ENCODE assay signal across 1 cellular context in the genomic region with DNA sequence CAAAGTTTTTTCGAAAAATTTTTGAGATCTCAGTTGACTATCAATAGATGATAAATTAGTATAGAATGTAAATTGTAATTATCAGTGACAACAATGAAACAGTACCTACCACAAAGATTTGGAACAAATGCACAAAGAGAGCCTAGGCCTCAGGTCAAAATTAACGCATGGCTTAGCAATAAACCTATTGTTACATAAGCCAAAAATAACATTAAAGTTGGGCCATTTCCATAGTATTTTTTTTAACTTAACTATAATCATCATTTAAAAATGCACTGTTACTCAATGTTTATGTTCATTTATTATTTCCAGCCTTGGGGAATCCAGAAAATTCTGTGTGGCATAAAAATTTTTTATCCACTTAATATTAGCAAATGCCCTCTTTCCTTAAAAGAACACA.
TF ChIP-seq lines count a peak whose summit lies in the region.

No MANE protein-coding gene starts in this region.

TF ChIP-seq in HepG2, 621 proteins besides CTCF, POLR2A, EP300 and RAD21 (continued from another document):
- TF ChIP-seq, protein P1, sequence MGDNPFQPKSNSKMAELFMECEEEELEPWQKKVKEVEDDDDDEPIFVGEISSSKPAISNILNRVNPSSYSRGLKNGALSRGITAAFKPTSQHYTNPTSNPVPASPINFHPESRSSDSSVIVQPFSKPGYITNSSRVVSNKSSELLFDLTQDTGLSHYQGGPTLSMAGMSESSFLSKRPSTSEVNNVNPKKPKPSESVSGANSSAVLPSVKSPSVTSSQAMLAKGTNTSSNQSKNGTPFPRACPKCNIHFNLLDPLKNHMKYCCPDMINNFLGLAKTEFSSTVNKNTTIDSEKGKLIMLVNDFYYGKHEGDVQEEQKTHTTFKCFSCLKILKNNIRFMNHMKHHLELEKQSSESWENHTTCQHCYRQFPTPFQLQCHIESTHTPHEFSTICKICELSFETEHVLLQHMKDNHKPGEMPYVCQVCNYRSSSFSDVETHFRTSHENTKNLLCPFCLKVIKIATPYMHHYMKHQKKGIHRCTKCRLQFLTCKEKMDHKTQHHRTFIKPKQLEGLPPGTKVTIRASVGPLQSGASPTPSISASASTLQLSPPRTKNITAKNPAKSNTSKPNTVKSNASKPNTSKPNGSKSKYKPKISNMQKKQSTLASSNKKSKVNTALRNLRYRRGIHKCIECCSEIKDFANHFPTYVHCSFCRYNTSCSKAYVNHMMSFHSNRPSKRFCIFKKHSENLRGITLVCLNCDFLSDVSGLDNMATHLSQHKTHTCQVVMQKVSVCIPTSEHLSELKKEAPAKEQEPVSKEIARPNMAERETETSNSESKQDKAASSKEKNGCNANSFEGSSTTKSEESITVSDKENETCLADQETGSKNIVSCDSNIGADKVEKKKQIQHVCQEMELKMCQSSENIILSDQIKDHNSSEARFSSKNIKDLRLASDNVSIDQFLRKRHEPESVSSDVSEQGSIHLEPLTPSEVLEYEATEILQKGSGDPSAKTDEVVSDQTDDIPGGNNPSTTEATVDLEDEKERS (CRISPR knock-in tag; IDR thresholded peaks at IDR 0.05) = no peak
- TF ChIP-seq, protein P2, sequence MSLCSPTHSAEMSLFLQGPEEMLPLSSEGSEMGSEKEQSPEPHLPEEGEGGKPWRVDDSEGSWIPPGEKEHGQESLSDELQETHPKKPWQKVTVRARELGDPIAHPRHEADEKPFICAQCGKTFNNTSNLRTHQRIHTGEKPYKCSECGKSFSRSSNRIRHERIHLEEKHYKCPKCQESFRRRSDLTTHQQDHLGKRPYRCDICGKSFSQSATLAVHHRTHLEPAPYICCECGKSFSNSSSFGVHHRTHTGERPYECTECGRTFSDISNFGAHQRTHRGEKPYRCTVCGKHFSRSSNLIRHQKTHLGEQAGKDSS (CRISPR knock-in tag; IDR thresholded peaks at IDR 0.05; ENCODE audit: borderline replicate concordance, low read depth) = no peak
- TF ChIP-seq ZNF441 (CRISPR knock-in tag; IDR thresholded peaks at IDR 0.05; ENCODE audit: borderline replicate concordance) (no peak), PTBP1 (IDR thresholded peaks at IDR 0.05; ENCODE audit: low read depth, low read length, poor library complexity, severe bottlenecking) (no peak), KDM3A (CRISPR knock-in tag; IDR thresholded peaks at IDR 0.05; ENCODE audit: low read depth) (no peak), HOXD1 (CRISPR knock-in tag; IDR thresholded peaks at IDR 0.05) (no peak), HIVEP1 (CRISPR knock-in tag; IDR thresholded peaks at IDR 0.05) (no peak), ZNF530 (CRISPR knock-in tag; IDR thresholded peaks at IDR 0.05; ENCODE audit: low read depth) (no peak)
- TF ChIP-seq, protein P3, sequence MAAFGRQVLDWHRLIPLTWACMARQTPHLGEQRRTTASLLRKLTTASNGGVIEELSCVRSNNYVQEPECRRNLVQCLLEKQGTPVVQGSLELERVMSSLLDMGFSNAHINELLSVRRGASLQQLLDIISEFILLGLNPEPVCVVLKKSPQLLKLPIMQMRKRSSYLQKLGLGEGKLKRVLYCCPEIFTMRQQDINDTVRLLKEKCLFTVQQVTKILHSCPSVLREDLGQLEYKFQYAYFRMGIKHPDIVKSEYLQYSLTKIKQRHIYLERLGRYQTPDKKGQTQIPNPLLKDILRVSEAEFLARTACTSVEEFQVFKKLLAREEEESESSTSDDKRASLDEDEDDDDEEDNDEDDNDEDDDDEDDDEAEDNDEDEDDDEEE (CRISPR knock-in tag; IDR thresholded peaks at IDR 0.05) = no peak
- TF ChIP-seq, protein P4, sequence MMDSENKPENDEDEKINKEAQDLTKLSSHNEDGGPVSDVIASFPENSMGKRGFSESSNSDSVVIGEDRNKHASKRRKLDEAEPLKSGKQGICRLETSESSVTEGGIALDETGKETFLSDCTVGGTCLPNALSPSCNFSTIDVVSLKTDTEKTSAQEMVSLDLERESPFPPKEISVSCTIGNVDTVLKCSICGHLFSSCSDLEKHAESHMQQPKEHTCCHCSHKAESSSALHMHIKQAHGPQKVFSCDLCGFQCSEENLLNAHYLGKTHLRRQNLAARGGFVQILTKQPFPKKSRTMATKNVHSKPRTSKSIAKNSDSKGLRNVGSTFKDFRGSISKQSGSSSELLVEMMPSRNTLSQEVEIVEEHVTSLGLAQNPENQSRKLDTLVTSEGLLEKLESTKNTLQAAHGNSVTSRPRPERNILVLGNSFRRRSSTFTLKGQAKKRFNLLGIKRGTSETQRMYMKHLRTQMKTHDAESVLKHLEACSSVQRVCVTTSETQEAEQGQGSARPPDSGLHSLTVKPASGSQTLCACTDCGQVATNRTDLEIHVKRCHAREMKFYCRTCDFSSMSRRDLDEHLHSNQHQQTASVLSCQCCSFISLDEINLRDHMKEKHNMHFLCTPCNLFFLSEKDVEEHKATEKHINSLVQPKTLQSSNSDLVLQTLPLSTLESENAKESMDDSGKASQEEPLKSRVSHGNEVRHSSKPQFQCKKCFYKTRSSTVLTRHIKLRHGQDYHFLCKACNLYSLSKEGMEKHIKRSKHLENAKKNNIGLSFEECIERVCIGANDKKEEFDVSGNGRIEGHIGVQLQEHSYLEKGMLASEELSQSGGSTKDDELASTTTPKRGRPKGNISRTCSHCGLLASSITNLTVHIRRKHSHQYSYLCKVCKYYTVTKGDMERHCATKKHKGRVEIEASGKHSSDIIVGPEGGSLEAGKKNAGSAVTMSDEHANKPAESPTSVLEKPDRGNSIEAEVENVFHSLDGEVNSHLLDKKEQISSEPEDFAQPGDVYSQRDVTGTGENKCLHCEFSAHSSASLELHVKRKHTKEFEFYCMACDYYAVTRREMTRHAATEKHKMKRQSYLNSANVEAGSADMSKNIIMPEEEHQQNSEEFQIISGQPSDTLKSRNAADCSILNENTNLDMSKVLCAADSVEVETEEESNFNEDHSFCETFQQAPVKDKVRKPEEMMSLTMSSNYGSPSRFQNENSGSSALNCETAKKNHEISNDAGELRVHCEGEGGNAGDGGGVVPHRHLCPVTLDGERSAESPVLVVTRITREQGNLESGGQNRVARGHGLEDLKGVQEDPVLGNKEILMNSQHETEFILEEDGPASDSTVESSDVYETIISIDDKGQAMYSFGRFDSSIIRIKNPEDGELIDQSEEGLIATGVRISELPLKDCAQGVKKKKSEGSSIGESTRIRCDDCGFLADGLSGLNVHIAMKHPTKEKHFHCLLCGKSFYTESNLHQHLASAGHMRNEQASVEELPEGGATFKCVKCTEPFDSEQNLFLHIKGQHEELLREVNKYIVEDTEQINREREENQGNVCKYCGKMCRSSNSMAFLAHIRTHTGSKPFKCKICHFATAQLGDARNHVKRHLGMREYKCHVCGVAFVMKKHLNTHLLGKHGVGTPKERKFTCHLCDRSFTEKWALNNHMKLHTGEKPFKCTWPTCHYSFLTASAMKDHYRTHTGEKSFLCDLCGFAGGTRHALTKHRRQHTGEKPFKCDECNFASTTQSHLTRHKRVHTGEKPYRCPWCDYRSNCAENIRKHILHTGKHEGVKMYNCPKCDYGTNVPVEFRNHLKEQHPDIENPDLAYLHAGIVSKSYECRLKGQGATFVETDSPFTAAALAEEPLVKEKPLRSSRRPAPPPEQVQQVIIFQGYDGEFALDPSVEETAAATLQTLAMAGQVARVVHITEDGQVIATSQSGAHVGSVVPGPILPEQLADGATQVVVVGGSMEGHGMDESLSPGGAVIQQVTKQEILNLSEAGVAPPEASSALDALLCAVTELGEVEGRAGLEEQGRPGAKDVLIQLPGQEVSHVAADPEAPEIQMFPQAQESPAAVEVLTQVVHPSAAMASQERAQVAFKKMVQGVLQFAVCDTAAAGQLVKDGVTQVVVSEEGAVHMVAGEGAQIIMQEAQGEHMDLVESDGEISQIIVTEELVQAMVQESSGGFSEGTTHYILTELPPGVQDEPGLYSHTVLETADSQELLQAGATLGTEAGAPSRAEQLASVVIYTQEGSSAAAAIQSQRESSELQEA (CRISPR knock-in tag; IDR thresholded peaks at IDR 0.05; ENCODE audit: not compliant biosample characterization) = no peak
- TF ChIP-seq, protein P5, sequence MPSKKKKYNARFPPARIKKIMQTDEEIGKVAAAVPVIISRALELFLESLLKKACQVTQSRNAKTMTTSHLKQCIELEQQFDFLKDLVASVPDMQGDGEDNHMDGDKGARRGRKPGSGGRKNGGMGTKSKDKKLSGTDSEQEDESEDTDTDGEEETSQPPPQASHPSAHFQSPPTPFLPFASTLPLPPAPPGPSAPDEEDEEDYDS (CRISPR knock-in tag; IDR thresholded peaks at IDR 0.05) = no peak
- TF ChIP-seq, protein P6, sequence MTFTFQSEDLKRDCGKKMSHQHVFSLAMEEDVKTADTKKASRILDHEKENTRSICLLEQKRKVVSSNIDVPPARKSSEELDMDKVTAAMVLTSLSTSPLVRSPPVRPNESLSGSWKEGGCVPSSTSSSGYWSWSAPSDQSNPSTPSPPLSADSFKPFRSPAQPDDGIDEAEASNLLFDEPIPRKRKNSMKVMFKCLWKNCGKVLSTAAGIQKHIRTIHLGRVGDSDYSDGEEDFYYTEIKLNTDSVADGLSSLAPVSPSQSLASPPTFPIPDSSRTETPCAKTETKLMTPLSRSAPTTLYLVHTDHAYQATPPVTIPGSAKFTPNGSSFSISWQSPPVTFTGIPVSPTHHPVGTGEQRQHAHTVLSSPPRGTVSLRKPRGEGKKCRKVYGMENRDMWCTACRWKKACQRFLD (CRISPR knock-in tag; IDR thresholded peaks at IDR 0.05; ENCODE audit: borderline replicate concordance) = no peak
- TF ChIP-seq, protein P7, sequence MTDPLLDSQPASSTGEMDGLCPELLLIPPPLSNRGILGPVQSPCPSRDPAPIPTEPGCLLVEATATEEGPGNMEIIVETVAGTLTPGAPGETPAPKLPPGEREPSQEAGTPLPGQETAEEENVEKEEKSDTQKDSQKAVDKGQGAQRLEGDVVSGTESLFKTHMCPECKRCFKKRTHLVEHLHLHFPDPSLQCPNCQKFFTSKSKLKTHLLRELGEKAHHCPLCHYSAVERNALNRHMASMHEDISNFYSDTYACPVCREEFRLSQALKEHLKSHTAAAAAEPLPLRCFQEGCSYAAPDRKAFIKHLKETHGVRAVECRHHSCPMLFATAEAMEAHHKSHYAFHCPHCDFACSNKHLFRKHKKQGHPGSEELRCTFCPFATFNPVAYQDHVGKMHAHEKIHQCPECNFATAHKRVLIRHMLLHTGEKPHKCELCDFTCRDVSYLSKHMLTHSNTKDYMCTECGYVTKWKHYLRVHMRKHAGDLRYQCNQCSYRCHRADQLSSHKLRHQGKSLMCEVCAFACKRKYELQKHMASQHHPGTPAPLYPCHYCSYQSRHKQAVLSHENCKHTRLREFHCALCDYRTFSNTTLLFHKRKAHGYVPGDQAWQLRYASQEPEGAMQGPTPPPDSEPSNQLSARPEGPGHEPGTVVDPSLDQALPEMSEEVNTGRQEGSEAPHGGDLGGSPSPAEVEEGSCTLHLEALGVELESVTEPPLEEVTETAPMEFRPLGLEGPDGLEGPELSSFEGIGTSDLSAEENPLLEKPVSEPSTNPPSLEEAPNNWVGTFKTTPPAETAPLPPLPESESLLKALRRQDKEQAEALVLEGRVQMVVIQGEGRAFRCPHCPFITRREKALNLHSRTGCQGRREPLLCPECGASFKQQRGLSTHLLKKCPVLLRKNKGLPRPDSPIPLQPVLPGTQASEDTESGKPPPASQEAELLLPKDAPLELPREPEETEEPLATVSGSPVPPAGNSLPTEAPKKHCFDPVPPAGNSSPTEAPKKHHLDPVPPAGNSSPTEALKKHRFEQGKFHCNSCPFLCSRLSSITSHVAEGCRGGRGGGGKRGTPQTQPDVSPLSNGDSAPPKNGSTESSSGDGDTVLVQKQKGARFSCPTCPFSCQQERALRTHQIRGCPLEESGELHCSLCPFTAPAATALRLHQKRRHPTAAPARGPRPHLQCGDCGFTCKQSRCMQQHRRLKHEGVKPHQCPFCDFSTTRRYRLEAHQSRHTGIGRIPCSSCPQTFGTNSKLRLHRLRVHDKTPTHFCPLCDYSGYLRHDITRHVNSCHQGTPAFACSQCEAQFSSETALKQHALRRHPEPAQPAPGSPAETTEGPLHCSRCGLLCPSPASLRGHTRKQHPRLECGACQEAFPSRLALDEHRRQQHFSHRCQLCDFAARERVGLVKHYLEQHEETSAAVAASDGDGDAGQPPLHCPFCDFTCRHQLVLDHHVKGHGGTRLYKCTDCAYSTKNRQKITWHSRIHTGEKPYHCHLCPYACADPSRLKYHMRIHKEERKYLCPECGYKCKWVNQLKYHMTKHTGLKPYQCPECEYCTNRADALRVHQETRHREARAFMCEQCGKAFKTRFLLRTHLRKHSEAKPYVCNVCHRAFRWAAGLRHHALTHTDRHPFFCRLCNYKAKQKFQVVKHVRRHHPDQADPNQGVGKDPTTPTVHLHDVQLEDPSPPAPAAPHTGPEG (CRISPR knock-in tag; IDR thresholded peaks at IDR 0.05) = no peak
